ENCODE assay signal across 1 cellular context in genomic region chr3:143078883-143079282, GRCh38.
A peak's percentile ranks its signal among the peaks of the same experiment; 100 is the strongest.
TF ChIP-seq lines count a peak whose summit lies in the region.

No MANE protein-coding gene starts in this region.

TF ChIP-seq in K562, 482 proteins besides CTCF, POLR2A, EP300 and RAD21 (continued from another document):
- TF ChIP-seq ZNF592 (IDR thresholded peaks at IDR 0.05) (0 out of 2 replicates have a peak, but pooled peaks have one; percentile 27), ATF3 (IDR thresholded peaks at IDR 0.05) (0 out of 2 replicates have a peak, but pooled peaks have one; percentile 7), ATF3 (CRISPR knock-in tag; conservative IDR thresholded peaks at IDR 0.05) (no peak), KDM1A (IDR thresholded peaks at IDR 0.05) (peak; percentile 71 to 79; a peak in 3 of 4 replicates), SAP30 (IDR thresholded peaks at IDR 0.05; ENCODE audit: borderline replicate concordance, insufficient read depth, low read depth, low read length, poor library complexity, severe bottlenecking) (no peak), RBBP5 (IDR thresholded peaks at IDR 0.05; ENCODE audit: borderline replicate concordance, insufficient read depth, low read length, poor library complexity, severe bottlenecking) (no peak), SP1 (CRISPR knock-in tag; IDR thresholded peaks at IDR 0.05) (no peak)
